Comparison of ENCODE assay signal across 1 cellular context in genomic region chr16:53433930-53434435, GRCh38.
TF ChIP-seq lines count a peak whose summit lies in the region.

No MANE protein-coding gene starts in this region.

TF ChIP-seq in GM12878, 131 proteins besides CTCF, POLR2A, EP300 and RAD21 (continued from another document and continues in another):
- TF ChIP-seq ZNF592 (IDR thresholded peaks at IDR 0.05) (no peak), ZNF384 (IDR thresholded peaks at IDR 0.05; ENCODE audit: borderline replicate concordance, low read depth, low read length) (peak; percentile 88), PBX3 (IDR thresholded peaks at IDR 0.05; ENCODE audit: insufficient replicate concordance, low read depth, low read length) (no peak), HCFC1 (IDR thresholded peaks at IDR 0.05; ENCODE audit: low read length) (peak; percentile 97), ZNF622 (IDR thresholded peaks at IDR 0.05) (no peak), TAF1 (IDR thresholded peaks at IDR 0.05; ENCODE audit: borderline replicate concordance, low read depth, low read length) (peak; percentile 48; the same call in 1 of the 2 replicates), WRNIP1 (IDR thresholded peaks at IDR 0.05; ENCODE audit: borderline replicate concordance, low read depth, low read length) (no peak), SMC3 (IDR thresholded peaks at IDR 0.05; ENCODE audit: borderline replicate concordance, low read length) (no peak), SREBF1 (IDR thresholded peaks at IDR 0.05; ENCODE audit: low read length) (peak; percentile 54; the same call in 1 of the 2 replicates), ZBTB33 (IDR thresholded peaks at IDR 0.05) (no peak), TARDBP (IDR thresholded peaks at IDR 0.05; ENCODE audit: borderline replicate concordance) (peak; percentile 85), YY1 (IDR thresholded peaks at IDR 0.05; ENCODE audit: low read depth, low read length) (peak; percentile 88; the same call in 1 of the 2 replicates), SIX5 (IDR thresholded peaks at IDR 0.05; ENCODE audit: low read depth, low read length, severe bottlenecking) (peak; percentile 95), RBBP5 (conservative IDR thresholded peaks at IDR 0.05) (no peak), SIN3A (IDR thresholded peaks at IDR 0.05; ENCODE audit: low read depth, low read length) (no peak; the same call in 1 of the 2 replicates), NR2F1 (conservative IDR thresholded peaks at IDR 0.05) (no peak), IKZF1 (conservative IDR thresholded peaks at IDR 0.05) (no peak; the same call in 1 of the 2 replicates), RCOR1 (conservative IDR thresholded peaks at IDR 0.05; ENCODE audit: low read depth, low read length) (no peak), IRF3 (IDR thresholded peaks at IDR 0.05) (no peak), ZNF207 (IDR thresholded peaks at IDR 0.05; ENCODE audit: borderline replicate concordance) (peak; percentile 83; the same call in 1 of the 2 replicates), HSF1 (IDR thresholded peaks at IDR 0.05; ENCODE audit: low read depth, low read length) (0 out of 2 replicates have a peak, but pooled peaks have one; percentile 28), CHD2 (IDR thresholded peaks at IDR 0.05; ENCODE audit: borderline replicate concordance, low read depth, low read length) (0 out of 2 replicates have a peak, but pooled peaks have one; percentile 9), GABPA (IDR thresholded peaks at IDR 0.05; ENCODE audit: low read depth) (no peak), ZBTB11 (CRISPR knock-in tag; IDR thresholded peaks at IDR 0.05) (no peak), ATF3 (IDR thresholded peaks at IDR 0.05; ENCODE audit: borderline replicate concordance, extremely low read depth, low read depth, low read length) (peak; percentile 16; the same call in 1 of the 2 replicates), CREM (IDR thresholded peaks at IDR 0.05; ENCODE audit: low read depth) (peak; percentile 78), RELB (IDR thresholded peaks at IDR 0.05; ENCODE audit: low read depth) (peak; percentile 69), USF1 (IDR thresholded peaks at IDR 0.05; ENCODE audit: borderline replicate concordance, extremely low read length, insufficient read depth, low read depth, low read length) (no peak), PKNOX1 (IDR thresholded peaks at IDR 0.05) (no peak), NFXL1 (IDR thresholded peaks at IDR 0.05; ENCODE audit: borderline replicate concordance) (no peak), NR2C1 (IDR thresholded peaks at IDR 0.05) (peak; percentile 52; the same call in 1 of the 2 replicates), BRCA1 (IDR thresholded peaks at IDR 0.05; ENCODE audit: low read depth, low read length) (no peak), MTA2 (IDR thresholded peaks at IDR 0.05; ENCODE audit: low read depth) (no peak), TCF12 (IDR thresholded peaks at IDR 0.05; ENCODE audit: low read depth, low read length) (no peak), RUNX3 (IDR thresholded peaks at IDR 0.05; ENCODE audit: low read length) (peak; percentile 73), ELK1 (IDR thresholded peaks at IDR 0.05; ENCODE audit: low read depth, low read length) (no peak), CREB1 (IDR thresholded peaks at IDR 0.05; ENCODE audit: low read depth) (peak; percentile 82), USF2 (IDR thresholded peaks at IDR 0.05; ENCODE audit: borderline replicate concordance, low read depth, low read length) (no peak)
